1 cellular context compared by ENCODE assay signal in the genomic region with DNA sequence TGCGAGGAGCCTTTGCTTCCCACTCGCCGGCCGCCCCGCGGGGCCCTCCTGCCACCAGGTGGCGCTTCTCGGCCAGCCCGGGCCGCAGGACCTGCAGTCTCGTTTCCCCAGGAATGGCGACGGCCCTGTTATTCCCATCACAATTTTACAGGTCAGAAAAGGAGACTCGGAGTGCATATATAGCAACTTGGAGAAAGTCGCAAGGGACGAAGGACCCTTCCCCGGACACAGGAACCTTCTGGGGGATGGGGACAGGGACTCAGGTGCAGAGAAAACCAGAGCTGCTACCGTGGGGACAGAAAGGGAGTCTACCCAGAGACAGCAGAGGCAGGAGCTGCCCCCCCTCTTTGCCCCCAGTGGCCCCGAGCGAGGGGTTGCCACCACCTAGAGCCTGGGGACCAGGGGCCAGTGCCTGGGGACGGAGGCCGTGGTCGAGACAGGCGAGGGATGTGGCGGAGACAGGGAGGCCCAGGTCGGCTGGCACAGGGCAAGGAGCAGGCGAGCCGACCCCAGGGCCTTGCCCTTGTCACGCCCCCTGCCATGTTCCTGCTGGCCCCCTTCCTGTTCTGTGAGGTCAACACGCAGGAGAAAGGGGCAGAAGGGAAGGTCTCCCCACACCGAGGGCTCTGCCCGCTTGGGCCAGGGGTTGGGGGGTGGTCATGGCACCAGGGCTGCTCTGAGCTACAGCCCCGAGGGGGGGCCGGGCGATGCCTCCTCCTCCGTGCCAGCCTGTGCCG.
TF ChIP-seq lines count a peak whose summit lies in the region.

No MANE protein-coding gene starts in this region.

TF ChIP-seq in HepG2, 621 proteins besides CTCF, POLR2A, EP300 and RAD21 (continued from another document and continues in another):
- TF ChIP-seq, protein P1, sequence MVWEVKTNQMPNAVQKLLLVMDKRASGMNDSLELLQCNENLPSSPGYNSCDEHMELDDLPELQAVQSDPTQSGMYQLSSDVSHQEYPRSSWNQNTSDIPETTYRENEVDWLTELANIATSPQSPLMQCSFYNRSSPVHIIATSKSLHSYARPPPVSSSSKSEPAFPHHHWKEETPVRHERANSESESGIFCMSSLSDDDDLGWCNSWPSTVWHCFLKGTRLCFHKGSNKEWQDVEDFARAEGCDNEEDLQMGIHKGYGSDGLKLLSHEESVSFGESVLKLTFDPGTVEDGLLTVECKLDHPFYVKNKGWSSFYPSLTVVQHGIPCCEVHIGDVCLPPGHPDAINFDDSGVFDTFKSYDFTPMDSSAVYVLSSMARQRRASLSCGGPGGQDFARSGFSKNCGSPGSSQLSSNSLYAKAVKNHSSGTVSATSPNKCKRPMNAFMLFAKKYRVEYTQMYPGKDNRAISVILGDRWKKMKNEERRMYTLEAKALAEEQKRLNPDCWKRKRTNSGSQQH (CRISPR knock-in tag; IDR thresholded peaks at IDR 0.05; ENCODE audit: low read depth) = 0 out of 2 replicates have a peak, but pooled peaks have one; percentile 33
- TF ChIP-seq SIN3A (IDR thresholded peaks at IDR 0.05; ENCODE audit: borderline replicate concordance, low read depth, low read length) (no peak), JDP2 (CRISPR knock-in tag; IDR thresholded peaks at IDR 0.05; ENCODE audit: borderline replicate concordance) (no peak), MAFG (CRISPR knock-in tag; IDR thresholded peaks at IDR 0.05) (no peak), KLF16 (CRISPR knock-in tag; IDR thresholded peaks at IDR 0.05) (peak in 1 of 2 experiments; percentile 46; a peak in 1 of 4 replicates), MXI1 (IDR thresholded peaks at IDR 0.05; ENCODE audit: borderline replicate concordance, low read depth, low read length) (0 out of 3 replicates have a peak, but pooled peaks have one; percentile 52), HIVEP1 (CRISPR knock-in tag; IDR thresholded peaks at IDR 0.05) (no peak; the same call in 1 of the 2 replicates), ZNF720 (CRISPR knock-in tag; IDR thresholded peaks at IDR 0.05) (no peak), SRSF4 (IDR thresholded peaks at IDR 0.05; ENCODE audit: low read depth, low read length, poor library complexity, severe bottlenecking) (no peak), HMGA1 (CRISPR knock-in tag; conservative IDR thresholded peaks at IDR 0.05) (no peak), ATRX (CRISPR knock-in tag; IDR thresholded peaks at IDR 0.05; ENCODE audit: borderline replicate concordance) (no peak), SMAD3 (CRISPR knock-in tag; IDR thresholded peaks at IDR 0.05) (0 out of 2 replicates have a peak, but pooled peaks have one; percentile 34), RELA (CRISPR knock-in tag; IDR thresholded peaks at IDR 0.05) (no peak), U2AF2 (IDR thresholded peaks at IDR 0.05; ENCODE audit: low read depth, low read length) (no peak), ATF1 (CRISPR knock-in tag; IDR thresholded peaks at IDR 0.05) (no peak), NFKB2 (CRISPR knock-in tag; IDR thresholded peaks at IDR 0.05; ENCODE audit: borderline replicate concordance) (peak; percentile 27; the same call in 1 of the 2 replicates), ZBTB42 (CRISPR knock-in tag; IDR thresholded peaks at IDR 0.05) (no peak), ZNF605 (CRISPR knock-in tag; IDR thresholded peaks at IDR 0.05) (no peak), ZNF746 (CRISPR knock-in tag; IDR thresholded peaks at IDR 0.05) (no peak), FOXK2 (IDR thresholded peaks at IDR 0.05) (no peak), ZNF724P (CRISPR knock-in tag; IDR thresholded peaks at IDR 0.05; ENCODE audit: borderline replicate concordance) (0 out of 2 replicates have a peak, but pooled peaks have one; percentile 14), ZNF367 (CRISPR knock-in tag; IDR thresholded peaks at IDR 0.05; ENCODE audit: borderline replicate concordance) (no peak), ZNF788 (CRISPR knock-in tag; IDR thresholded peaks at IDR 0.05; ENCODE audit: borderline replicate concordance) (no peak), ZSCAN25 (CRISPR knock-in tag; IDR thresholded peaks at IDR 0.05) (no peak), KMT2A (CRISPR knock-in tag; IDR thresholded peaks at IDR 0.05) (peak; percentile 16; the same call in 1 of the 2 replicates), ONECUT2 (CRISPR knock-in tag; IDR thresholded peaks at IDR 0.05) (no peak), KDM5B (CRISPR knock-in tag; IDR thresholded peaks at IDR 0.05; ENCODE audit: borderline replicate concordance) (peak; percentile 57; the same call in 1 of the 2 replicates), ZNF556 (CRISPR knock-in tag; IDR thresholded peaks at IDR 0.05; ENCODE audit: borderline replicate concordance) (no peak; the same call in 1 of the 2 replicates), RBM22 (optimal IDR thresholded peaks at IDR 0.05; ENCODE audit: low read length) (no peak), ZNF562 (CRISPR knock-in tag; IDR thresholded peaks at IDR 0.05; ENCODE audit: borderline replicate concordance) (no peak), KLF13 (CRISPR knock-in tag; IDR thresholded peaks at IDR 0.05) (no peak)
- TF ChIP-seq, protein P2, sequence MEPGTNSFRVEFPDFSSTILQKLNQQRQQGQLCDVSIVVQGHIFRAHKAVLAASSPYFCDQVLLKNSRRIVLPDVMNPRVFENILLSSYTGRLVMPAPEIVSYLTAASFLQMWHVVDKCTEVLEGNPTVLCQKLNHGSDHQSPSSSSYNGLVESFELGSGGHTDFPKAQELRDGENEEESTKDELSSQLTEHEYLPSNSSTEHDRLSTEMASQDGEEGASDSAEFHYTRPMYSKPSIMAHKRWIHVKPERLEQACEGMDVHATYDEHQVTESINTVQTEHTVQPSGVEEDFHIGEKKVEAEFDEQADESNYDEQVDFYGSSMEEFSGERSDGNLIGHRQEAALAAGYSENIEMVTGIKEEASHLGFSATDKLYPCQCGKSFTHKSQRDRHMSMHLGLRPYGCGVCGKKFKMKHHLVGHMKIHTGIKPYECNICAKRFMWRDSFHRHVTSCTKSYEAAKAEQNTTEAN (CRISPR knock-in tag; conservative IDR thresholded peaks at IDR 0.05) = no peak
- TF ChIP-seq, protein P3, sequence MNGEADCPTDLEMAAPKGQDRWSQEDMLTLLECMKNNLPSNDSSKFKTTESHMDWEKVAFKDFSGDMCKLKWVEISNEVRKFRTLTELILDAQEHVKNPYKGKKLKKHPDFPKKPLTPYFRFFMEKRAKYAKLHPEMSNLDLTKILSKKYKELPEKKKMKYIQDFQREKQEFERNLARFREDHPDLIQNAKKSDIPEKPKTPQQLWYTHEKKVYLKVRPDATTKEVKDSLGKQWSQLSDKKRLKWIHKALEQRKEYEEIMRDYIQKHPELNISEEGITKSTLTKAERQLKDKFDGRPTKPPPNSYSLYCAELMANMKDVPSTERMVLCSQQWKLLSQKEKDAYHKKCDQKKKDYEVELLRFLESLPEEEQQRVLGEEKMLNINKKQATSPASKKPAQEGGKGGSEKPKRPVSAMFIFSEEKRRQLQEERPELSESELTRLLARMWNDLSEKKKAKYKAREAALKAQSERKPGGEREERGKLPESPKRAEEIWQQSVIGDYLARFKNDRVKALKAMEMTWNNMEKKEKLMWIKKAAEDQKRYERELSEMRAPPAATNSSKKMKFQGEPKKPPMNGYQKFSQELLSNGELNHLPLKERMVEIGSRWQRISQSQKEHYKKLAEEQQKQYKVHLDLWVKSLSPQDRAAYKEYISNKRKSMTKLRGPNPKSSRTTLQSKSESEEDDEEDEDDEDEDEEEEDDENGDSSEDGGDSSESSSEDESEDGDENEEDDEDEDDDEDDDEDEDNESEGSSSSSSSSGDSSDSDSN (CRISPR knock-in tag; IDR thresholded peaks at IDR 0.05) = peak; percentile 11; the same call in 1 of the 2 replicates
- TF ChIP-seq, protein P4, sequence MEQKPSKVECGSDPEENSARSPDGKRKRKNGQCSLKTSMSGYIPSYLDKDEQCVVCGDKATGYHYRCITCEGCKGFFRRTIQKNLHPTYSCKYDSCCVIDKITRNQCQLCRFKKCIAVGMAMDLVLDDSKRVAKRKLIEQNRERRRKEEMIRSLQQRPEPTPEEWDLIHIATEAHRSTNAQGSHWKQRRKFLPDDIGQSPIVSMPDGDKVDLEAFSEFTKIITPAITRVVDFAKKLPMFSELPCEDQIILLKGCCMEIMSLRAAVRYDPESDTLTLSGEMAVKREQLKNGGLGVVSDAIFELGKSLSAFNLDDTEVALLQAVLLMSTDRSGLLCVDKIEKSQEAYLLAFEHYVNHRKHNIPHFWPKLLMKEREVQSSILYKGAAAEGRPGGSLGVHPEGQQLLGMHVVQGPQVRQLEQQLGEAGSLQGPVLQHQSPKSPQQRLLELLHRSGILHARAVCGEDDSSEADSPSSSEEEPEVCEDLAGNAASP (CRISPR knock-in tag; IDR thresholded peaks at IDR 0.05; ENCODE audit: borderline replicate concordance) = no peak
- TF ChIP-seq, protein P5, sequence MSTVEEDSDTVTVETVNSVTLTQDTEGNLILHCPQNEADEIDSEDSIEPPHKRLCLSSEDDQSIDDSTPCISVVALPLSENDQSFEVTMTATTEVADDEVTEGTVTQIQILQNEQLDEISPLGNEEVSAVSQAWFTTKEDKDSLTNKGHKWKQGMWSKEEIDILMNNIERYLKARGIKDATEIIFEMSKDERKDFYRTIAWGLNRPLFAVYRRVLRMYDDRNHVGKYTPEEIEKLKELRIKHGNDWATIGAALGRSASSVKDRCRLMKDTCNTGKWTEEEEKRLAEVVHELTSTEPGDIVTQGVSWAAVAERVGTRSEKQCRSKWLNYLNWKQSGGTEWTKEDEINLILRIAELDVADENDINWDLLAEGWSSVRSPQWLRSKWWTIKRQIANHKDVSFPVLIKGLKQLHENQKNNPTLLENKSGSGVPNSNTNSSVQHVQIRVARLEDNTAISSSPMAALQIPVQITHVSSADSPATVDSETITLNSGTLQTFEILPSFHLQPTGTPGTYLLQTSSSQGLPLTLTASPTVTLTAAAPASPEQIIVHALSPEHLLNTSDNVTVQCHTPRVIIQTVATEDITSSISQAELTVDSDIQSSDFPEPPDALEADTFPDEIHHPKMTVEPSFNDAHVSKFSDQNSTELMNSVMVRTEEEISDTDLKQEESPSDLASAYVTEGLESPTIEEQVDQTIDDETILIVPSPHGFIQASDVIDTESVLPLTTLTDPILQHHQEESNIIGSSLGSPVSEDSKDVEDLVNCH (CRISPR knock-in tag; IDR thresholded peaks at IDR 0.05) = no peak
- TF ChIP-seq, protein P6, sequence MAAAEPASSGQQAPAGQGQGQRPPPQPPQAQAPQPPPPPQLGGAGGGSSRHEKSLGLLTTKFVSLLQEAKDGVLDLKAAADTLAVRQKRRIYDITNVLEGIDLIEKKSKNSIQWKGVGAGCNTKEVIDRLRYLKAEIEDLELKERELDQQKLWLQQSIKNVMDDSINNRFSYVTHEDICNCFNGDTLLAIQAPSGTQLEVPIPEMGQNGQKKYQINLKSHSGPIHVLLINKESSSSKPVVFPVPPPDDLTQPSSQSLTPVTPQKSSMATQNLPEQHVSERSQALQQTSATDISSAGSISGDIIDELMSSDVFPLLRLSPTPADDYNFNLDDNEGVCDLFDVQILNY (CRISPR knock-in tag; conservative IDR thresholded peaks at IDR 0.05) = no peak
- TF ChIP-seq, protein P7, sequence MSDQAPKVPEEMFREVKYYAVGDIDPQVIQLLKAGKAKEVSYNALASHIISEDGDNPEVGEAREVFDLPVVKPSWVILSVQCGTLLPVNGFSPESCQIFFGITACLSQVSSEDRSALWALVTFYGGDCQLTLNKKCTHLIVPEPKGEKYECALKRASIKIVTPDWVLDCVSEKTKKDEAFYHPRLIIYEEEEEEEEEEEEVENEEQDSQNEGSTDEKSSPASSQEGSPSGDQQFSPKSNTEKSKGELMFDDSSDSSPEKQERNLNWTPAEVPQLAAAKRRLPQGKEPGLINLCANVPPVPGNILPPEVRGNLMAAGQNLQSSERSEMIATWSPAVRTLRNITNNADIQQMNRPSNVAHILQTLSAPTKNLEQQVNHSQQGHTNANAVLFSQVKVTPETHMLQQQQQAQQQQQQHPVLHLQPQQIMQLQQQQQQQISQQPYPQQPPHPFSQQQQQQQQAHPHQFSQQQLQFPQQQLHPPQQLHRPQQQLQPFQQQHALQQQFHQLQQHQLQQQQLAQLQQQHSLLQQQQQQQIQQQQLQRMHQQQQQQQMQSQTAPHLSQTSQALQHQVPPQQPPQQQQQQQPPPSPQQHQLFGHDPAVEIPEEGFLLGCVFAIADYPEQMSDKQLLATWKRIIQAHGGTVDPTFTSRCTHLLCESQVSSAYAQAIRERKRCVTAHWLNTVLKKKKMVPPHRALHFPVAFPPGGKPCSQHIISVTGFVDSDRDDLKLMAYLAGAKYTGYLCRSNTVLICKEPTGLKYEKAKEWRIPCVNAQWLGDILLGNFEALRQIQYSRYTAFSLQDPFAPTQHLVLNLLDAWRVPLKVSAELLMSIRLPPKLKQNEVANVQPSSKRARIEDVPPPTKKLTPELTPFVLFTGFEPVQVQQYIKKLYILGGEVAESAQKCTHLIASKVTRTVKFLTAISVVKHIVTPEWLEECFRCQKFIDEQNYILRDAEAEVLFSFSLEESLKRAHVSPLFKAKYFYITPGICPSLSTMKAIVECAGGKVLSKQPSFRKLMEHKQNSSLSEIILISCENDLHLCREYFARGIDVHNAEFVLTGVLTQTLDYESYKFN (CRISPR knock-in tag; conservative IDR thresholded peaks at IDR 0.05) = 0 out of 2 replicates have a peak, but pooled peaks have one; percentile 13
- TF ChIP-seq, protein P8, sequence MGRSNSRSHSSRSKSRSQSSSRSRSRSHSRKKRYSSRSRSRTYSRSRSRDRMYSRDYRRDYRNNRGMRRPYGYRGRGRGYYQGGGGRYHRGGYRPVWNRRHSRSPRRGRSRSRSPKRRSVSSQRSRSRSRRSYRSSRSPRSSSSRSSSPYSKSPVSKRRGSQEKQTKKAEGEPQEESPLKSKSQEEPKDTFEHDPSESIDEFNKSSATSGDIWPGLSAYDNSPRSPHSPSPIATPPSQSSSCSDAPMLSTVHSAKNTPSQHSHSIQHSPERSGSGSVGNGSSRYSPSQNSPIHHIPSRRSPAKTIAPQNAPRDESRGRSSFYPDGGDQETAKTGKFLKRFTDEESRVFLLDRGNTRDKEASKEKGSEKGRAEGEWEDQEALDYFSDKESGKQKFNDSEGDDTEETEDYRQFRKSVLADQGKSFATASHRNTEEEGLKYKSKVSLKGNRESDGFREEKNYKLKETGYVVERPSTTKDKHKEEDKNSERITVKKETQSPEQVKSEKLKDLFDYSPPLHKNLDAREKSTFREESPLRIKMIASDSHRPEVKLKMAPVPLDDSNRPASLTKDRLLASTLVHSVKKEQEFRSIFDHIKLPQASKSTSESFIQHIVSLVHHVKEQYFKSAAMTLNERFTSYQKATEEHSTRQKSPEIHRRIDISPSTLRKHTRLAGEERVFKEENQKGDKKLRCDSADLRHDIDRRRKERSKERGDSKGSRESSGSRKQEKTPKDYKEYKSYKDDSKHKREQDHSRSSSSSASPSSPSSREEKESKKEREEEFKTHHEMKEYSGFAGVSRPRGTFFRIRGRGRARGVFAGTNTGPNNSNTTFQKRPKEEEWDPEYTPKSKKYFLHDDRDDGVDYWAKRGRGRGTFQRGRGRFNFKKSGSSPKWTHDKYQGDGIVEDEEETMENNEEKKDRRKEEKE (IDR thresholded peaks at IDR 0.05) = no peak
